In the genomic region with DNA sequence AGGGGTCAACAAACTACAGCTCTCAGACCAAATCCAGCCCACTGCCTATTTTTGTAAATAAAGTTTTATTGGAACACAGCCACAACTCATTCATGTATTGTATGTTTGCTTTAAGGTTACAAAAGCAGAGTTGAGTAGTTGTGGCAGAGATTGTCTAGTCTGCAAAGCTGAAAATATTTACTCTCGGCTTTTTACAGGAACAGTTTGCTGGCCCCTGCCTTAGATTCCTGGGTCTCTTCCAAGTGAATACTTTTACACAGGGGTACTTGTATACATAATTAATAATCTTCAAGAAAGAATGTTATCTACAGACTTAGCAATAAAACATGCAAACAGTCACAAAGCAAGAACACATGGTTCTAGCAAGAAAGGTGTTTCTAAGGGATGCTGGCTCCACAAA, we compare ENCODE assay signal across 19 cellular contexts.
A peak's percentile ranks its signal among the peaks of the same experiment; 100 is the strongest.
DNase-seq lines count a peak whose midpoint lies in the region; ATAC-seq, FAIRE-seq and TF ChIP-seq lines count a peak whose summit lies in the region.
"Had no signal": no experiment of that assay in that cellular context is flagged by ENCODE, and none has a peak within 500 bp of the region (broad histone marks: within the 10 kb centered on the region; RNA-seq: fewer than 3 reads in every experiment).

No MANE protein-coding gene starts in this region.

- H2BK20ac ChIP-seq in IMR-90 (ENCODE audit: low read depth, low read length), result no peak overlapping the region

- H3K18ac ChIP-seq in IMR-90 (ENCODE audit: low read depth, low read length), result no peak overlapping the region

- intact Hi-C loops in IMR-90 (cut with micrococcal nuclease) (no loop called here), K562 (cut with micrococcal nuclease) (no loop called here), transverse colon (cut with DNase I; ENCODE audit: low total_unique reads) (no loop called here), left cardiac atrium (cut with DNase I) (no loop called here)

- H3K14ac ChIP-seq in IMR-90 (replicated peaks; ENCODE audit: low read depth, low read length), result no peak overlapping the region

- H3K9me1 ChIP-seq in IMR-90 (ENCODE audit: insufficient read depth, low read length) (0 out of 2 replicates have a peak, but pooled peaks cover 2% of the 10 kb centered on the region), K562 (ENCODE audit: control insufficient read depth, insufficient read depth, low read length) (no peaks in the 10 kb centered on the region)

- DNase-seq in IMR-90, result peak; percentile 6
- DNase-seq in K562 (ENCODE audit: extremely low read depth in 1 of 4, low spot score in 3 of 4), result no peak
- DNase-seq in fibroblast of villous mesenchyme (ENCODE audit: low read depth), result peak; percentile 73
- no peak for DNase-seq in transverse colon
- no peak for DNase-seq in left cardiac atrium
- DNase-seq in NCI-H345 (lab: John Stamatoyannopoulos, UW), result no peak
- no peak for DNase-seq in retina
- DNase-seq: Caco-2; CD4-positive, alpha-beta T cell; DMS153; GF-D8; HCEC 1CT; KBM-7; NCI-H187; NCI-H526; PC-9; SIG-M5 had no signal

- H4K20me1 ChIP-seq in IMR-90 (ENCODE audit: insufficient read depth, low read length) (no peaks in the 10 kb centered on the region), K562 (replicated peaks; ENCODE audit: control insufficient read depth, insufficient read depth, low read length) (no peaks in the 10 kb centered on the region)

- H3K27ac ChIP-seq in IMR-90 (ENCODE audit: insufficient read depth, low read length) (no peak overlapping the region), K562 (ENCODE audit: extremely low read depth, low read depth, low read length) (no peak overlapping the region), transverse colon (peak overlapping the region in 3 of 4 donors; percentile 26 to 58 (median 51))
- H3K27ac ChIP-seq: PC-9, RWPE1 had no signal

- H4K8ac ChIP-seq in IMR-90 (ENCODE audit: low read depth in 2 of 2, low read length in 2 of 2), result no peak overlapping the region

- dilution Hi-C loops in IMR-90 (cut with HindIII; ENCODE audit: low sequenced_read_pairs, unreplicated experiment), result no loop called here

- TF ChIP-seq CTCF in IMR-90 (conservative IDR thresholded peaks at IDR 0.05; ENCODE audit: low read depth, low read length) (no peak), K562 (IDR thresholded peaks at IDR 0.05 in 2 of 3, conservative IDR thresholded peaks at IDR 0.05 in 1 of 3; ENCODE audit: insufficient read depth in 2 of 3, low read depth in 1 of 3, low read length in 3 of 3) (no peak), fibroblast of villous mesenchyme (IDR thresholded peaks at IDR 0.05; ENCODE audit: insufficient read depth, low read depth, low read length) (no peak), transverse colon (IDR thresholded peaks at IDR 0.05) (no peak)

- no peaks in the 10 kb centered on the region for H3K79me2 ChIP-seq in K562 (ENCODE audit: control insufficient read depth, insufficient read depth, low read length)

- no peaks in the 10 kb centered on the region for H3K79me1 ChIP-seq in IMR-90 (ENCODE audit: low read depth in 1 of 2, low read length in 2 of 2)

- H2AFZ ChIP-seq in IMR-90 (replicated peaks; ENCODE audit: low read length, poor library complexity), result no peak overlapping the region
- H2AFZ ChIP-seq in K562 (ENCODE audit: low read depth, low read length), result no peak overlapping the region
- H2AFZ ChIP-seq: GM23248, PC-9 had no signal

- no CpG with 5 or more reads among the region's 1 CpG for WGBS in IMR-90 (ENCODE audit: extremely low coverage in 2 of 2, insufficient read length in 1 of 2), 2 experiments
- 73% methylated on average over 1 of the region's 1 CpG for WGBS in K562 (ENCODE audit: insufficient coverage, low coverage, missing lambda C conversion rate)
- 55 to 63% methylated on average over 1 of the region's 1 CpG for WGBS in transverse colon (ENCODE audit: low coverage in 1 of 2), 2 donors

- no peak overlapping the region for H2AK5ac ChIP-seq in IMR-90 (ENCODE audit: low read depth, low read length)

- peak; percentile 21 for ATAC-seq in IMR-90 (ENCODE audit: low read depth)
- no peak for ATAC-seq in K562
- ATAC-seq in left cardiac atrium, result no peak

- no peak overlapping the region for H2BK5ac ChIP-seq in IMR-90 (ENCODE audit: low read depth, low read length, poor library complexity, severe bottlenecking)

- CTCF ChIA-PET in IMR-90 (lab: Yijun Ruan, JAX), result no interaction called here
- CTCF ChIA-PET in K562 (lab: Yijun Ruan, JAX; ENCODE audit: low intra/inter-chr PET ratio), result no interaction called here

- POLR2A ChIA-PET in IMR-90 (lab: Charles Lee; ENCODE audit: unreplicated experiment) (no interaction called here), K562 (lab: Yijun Ruan, JAX) (no interaction called here)

- H4K5ac ChIP-seq in IMR-90 (ENCODE audit: low read depth, low read length), result no peak overlapping the region

- no peaks in the 10 kb centered on the region for H3K36me3 ChIP-seq in IMR-90 (ENCODE audit: control insufficient read depth, insufficient read depth, low read length)
- no peaks in the 10 kb centered on the region for H3K36me3 ChIP-seq in K562 (ENCODE audit: control insufficient read depth, insufficient read depth, low read length)
- H3K36me3 ChIP-seq in transverse colon, result no peaks in the 10 kb centered on the region

- TF ChIP-seq POLR2A in IMR-90 (IDR thresholded peaks at IDR 0.05; ENCODE audit: low read depth, low read length), result no peak
- TF ChIP-seq POLR2A in K562 (conservative IDR thresholded peaks at IDR 0.05), result no peak
- no peak for TF ChIP-seq POLR2A in transverse colon (IDR thresholded peaks at IDR 0.05)

- H3K4ac ChIP-seq in IMR-90 (ENCODE audit: low read depth, low read length), result no peak overlapping the region

- no peak overlapping the region for H4K91ac ChIP-seq in IMR-90 (ENCODE audit: insufficient read depth, low read depth, low read length)

- TF ChIP-seq EP300 in K562 (IDR thresholded peaks at IDR 0.05; ENCODE audit: low read length), result no peak
- no peak for TF ChIP-seq EP300 in transverse colon (IDR thresholded peaks at IDR 0.05; ENCODE audit: low read depth)

- in situ Hi-C loops in IMR-90 (cut with MboI; ENCODE audit: low sequenced_read_pairs), result no loop called here
- in situ Hi-C loops in K562 (cut with MboI), result no loop called here
- in situ Hi-C loops in transverse colon (cut with MboI; ENCODE audit: low pct_ligation_motif_present in 1 of 4, low pct_unique_long_range_greater_than_20kb in 1 of 4, low sequenced_read_pairs in 3 of 4), result no loop called here

- no TSS peak for BruUV-seq in IMR-90 (replicated peaks; lab: Mats Ljungman, UMichigan)
- BruUV-seq in K562 (replicated peaks; lab: Mats Ljungman, UMichigan), result no TSS peak

- H3K9me3 ChIP-seq in IMR-90 (ENCODE audit: control insufficient read depth, insufficient read depth, low read length) (no peaks in the 10 kb centered on the region), K562 (replicated peaks; ENCODE audit: control insufficient read depth, insufficient read depth, low read depth, low read length) (no peaks in the 10 kb centered on the region; the same call in 1 of the 2 replicates), transverse colon (no peaks in the 10 kb centered on the region)
- H3K9me3 ChIP-seq: Caco-2 had no signal

- H3K4me3 ChIP-seq in IMR-90 (ENCODE audit: insufficient read depth, low read depth, low read length) (no peak overlapping the region), K562 (no peak overlapping the region), fibroblast of villous mesenchyme (ENCODE audit: low read depth, low read length) (no peak overlapping the region), transverse colon (no peak overlapping the region)
- H3K4me3 ChIP-seq: GM23248, PC-9 had no signal

- H3K4me1 ChIP-seq in IMR-90 (ENCODE audit: control insufficient read depth, insufficient read depth, low read length) (peaks cover 7% of the 10 kb centered on the region), K562 (replicated peaks in 1 of 2; ENCODE audit: control insufficient read depth in 2 of 2, insufficient read depth in 2 of 2, low read length in 2 of 2) (peaks cover 0 to 4% of the 10 kb centered on the region in 2 experiments; a peak in 2 of 5 replicates), transverse colon (no peaks in the 10 kb centered on the region)
- H3K4me1 ChIP-seq: Caco-2 had no signal

- H3K4me2 ChIP-seq in IMR-90 (ENCODE audit: low read depth, low read length), result no peak overlapping the region
- H3K4me2 ChIP-seq in K562 (ENCODE audit: insufficient read depth, low read length), result no peak overlapping the region
- H3K4me2 ChIP-seq: PC-9 had no signal

- H2AK9ac ChIP-seq in IMR-90 (replicated peaks; ENCODE audit: low read depth, low read length, poor library complexity), result no peak overlapping the region

- H2BK120ac ChIP-seq in IMR-90 (ENCODE audit: low read depth, low read length), result no peak overlapping the region

- H3K23ac ChIP-seq in IMR-90 (ENCODE audit: low read depth, low read length), result no peak overlapping the region

- no peak overlapping the region for H3K9ac ChIP-seq in IMR-90 (ENCODE audit: low read depth, low read length)
- H3K9ac ChIP-seq in K562 (ENCODE audit: insufficient read depth in 1 of 2, low read depth in 2 of 2, low read length in 2 of 2), result no peak overlapping the region

- no peak for TF ChIP-seq RAD21 in IMR-90 (IDR thresholded peaks at IDR 0.05; ENCODE audit: low read length)
- TF ChIP-seq RAD21 in K562 (CRISPR knock-in tag; conservative IDR thresholded peaks at IDR 0.05 in 1 of 2, IDR thresholded peaks at IDR 0.05 in 1 of 2), result no peak

- H3K56ac ChIP-seq in IMR-90 (ENCODE audit: extremely low read depth, insufficient read depth, low read length), result no peak overlapping the region

- no peak for FAIRE-seq in K562 (lab: Jason Lieb, UNC)

- no peak overlapping the region for H2BK15ac ChIP-seq in IMR-90 (ENCODE audit: low read depth, low read length)

- H3K27me3 ChIP-seq in IMR-90 (ENCODE audit: control insufficient read depth, insufficient read depth, low read length) (no peaks in the 10 kb centered on the region), K562 (ENCODE audit: control insufficient read depth in 2 of 2, insufficient read depth in 2 of 2, low read length in 2 of 2) (no peaks in the 10 kb centered on the region), transverse colon (no peaks in the 10 kb centered on the region)

TF ChIP-seq in IMR-90, 13 proteins besides CTCF, POLR2A, EP300 and RAD21:
- TF ChIP-seq NFE2L2 (IDR thresholded peaks at IDR 0.05; ENCODE audit: low read depth, low read length), result no peak
- TF ChIP-seq FOS (IDR thresholded peaks at IDR 0.05; ENCODE audit: low read depth, low read length), result no peak
- TF ChIP-seq RCOR1 (IDR thresholded peaks at IDR 0.05; ENCODE audit: insufficient replicate concordance, low read length), result no peak
TF ChIP-seq in IMR-90: peak in this region for 0.

TF ChIP-seq in K562, 482 proteins besides CTCF, POLR2A, EP300 and RAD21 (continues in another document):
- no peak for TF ChIP-seq SNIP1 (IDR thresholded peaks at IDR 0.05; ENCODE audit: low read depth)
- TF ChIP-seq, protein P1, sequence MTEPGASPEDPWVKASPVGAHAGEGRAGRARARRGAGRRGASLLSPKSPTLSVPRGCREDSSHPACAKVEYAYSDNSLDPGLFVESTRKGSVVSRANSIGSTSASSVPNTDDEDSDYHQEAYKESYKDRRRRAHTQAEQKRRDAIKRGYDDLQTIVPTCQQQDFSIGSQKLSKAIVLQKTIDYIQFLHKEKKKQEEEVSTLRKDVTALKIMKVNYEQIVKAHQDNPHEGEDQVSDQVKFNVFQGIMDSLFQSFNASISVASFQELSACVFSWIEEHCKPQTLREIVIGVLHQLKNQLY (CRISPR knock-in tag; conservative IDR thresholded peaks at IDR 0.05), result no peak

Comparison
In these comparisons a context has a peak if more than half of its experiments do, and no peak if none do; other contexts are left out.
1. DNase-seq: peak in IMR-90 (single experiment) and fibroblast of villous mesenchyme (single experiment); none in K562 (0 of 4), transverse colon (single experiment), left cardiac atrium (single experiment), NCI-H345 (single experiment) and retina (single experiment).
2. H3K27ac ChIP-seq: peak in transverse colon (3 of 4); none in IMR-90 (single experiment) and K562 (single experiment).